Comparison of ENCODE assay signal across 1 cellular context in the genomic region with DNA sequence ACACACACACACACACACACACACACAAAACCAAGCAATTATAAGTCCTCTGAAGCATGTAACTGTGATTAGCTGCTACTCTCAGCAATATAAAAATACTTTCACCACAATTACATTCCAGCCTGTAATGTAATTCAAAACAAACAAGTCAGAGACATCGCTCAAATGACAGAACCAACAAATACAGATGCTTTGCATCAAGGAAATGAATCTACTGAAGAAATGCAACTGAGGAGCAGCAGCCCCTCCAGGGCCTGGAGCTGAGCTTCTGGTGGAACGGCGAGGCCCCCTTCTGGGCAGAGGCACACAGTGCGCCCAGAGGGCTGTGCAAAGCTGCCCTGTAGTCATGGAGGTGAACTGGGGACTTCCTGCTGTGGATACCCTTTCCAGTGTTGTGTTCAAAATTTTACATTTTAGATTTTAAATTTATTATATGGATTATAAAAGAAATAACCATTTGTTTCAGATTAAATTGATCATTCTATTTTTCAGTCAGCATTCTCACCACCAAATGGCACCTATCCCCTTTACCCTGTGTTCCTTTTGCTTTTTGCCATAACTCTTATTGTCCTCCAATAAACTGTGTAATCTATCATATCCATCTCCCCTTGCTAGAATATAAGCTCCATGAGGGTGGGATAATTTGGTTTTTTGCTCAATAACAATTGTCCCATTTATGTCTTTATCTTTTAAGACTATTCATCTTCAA.
TF ChIP-seq lines count a peak whose summit lies in the region.

No MANE protein-coding gene starts in this region.

TF ChIP-seq in HepG2, 621 proteins besides CTCF, POLR2A, EP300 and RAD21 (continued from another document and continues in another):
- TF ChIP-seq ZNF780A (CRISPR knock-in tag; IDR thresholded peaks at IDR 0.05), result no peak
- TF ChIP-seq BRD4 (CRISPR knock-in tag; IDR thresholded peaks at IDR 0.05), result no peak
- TF ChIP-seq ZNF512B (CRISPR knock-in tag; IDR thresholded peaks at IDR 0.05; ENCODE audit: borderline replicate concordance), result no peak
- 0 out of 2 replicates have a peak, but pooled peaks have one; percentile 24 for TF ChIP-seq KMT2B (CRISPR knock-in tag; IDR thresholded peaks at IDR 0.05)
- TF ChIP-seq HMGA1 (CRISPR knock-in tag; conservative IDR thresholded peaks at IDR 0.05), result no peak
- TF ChIP-seq CEBPG (CRISPR knock-in tag; IDR thresholded peaks at IDR 0.05), result 0 out of 2 replicates have a peak, but pooled peaks have one; percentile 19
- TF ChIP-seq ISL2 (CRISPR knock-in tag; IDR thresholded peaks at IDR 0.05), result no peak
- no peak for TF ChIP-seq SIN3B (IDR thresholded peaks at IDR 0.05; ENCODE audit: low read length)
- TF ChIP-seq, protein P1, sequence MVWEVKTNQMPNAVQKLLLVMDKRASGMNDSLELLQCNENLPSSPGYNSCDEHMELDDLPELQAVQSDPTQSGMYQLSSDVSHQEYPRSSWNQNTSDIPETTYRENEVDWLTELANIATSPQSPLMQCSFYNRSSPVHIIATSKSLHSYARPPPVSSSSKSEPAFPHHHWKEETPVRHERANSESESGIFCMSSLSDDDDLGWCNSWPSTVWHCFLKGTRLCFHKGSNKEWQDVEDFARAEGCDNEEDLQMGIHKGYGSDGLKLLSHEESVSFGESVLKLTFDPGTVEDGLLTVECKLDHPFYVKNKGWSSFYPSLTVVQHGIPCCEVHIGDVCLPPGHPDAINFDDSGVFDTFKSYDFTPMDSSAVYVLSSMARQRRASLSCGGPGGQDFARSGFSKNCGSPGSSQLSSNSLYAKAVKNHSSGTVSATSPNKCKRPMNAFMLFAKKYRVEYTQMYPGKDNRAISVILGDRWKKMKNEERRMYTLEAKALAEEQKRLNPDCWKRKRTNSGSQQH (CRISPR knock-in tag; IDR thresholded peaks at IDR 0.05; ENCODE audit: low read depth), result 0 out of 2 replicates have a peak, but pooled peaks have one; percentile 37
- no peak for TF ChIP-seq NFYC (CRISPR knock-in tag; IDR thresholded peaks at IDR 0.05)
- no peak for TF ChIP-seq ZBTB8A (CRISPR knock-in tag; IDR thresholded peaks at IDR 0.05; ENCODE audit: borderline replicate concordance, low read depth)
- TF ChIP-seq TEAD3 (CRISPR knock-in tag; optimal IDR thresholded peaks at IDR 0.05; ENCODE audit: borderline replicate concordance), result peak; percentile 65
- TF ChIP-seq CAMTA2 (CRISPR knock-in tag; IDR thresholded peaks at IDR 0.05; ENCODE audit: borderline replicate concordance), result no peak
- TF ChIP-seq TFDP2 (CRISPR knock-in tag; IDR thresholded peaks at IDR 0.05), result no peak
- TF ChIP-seq, protein P2, sequence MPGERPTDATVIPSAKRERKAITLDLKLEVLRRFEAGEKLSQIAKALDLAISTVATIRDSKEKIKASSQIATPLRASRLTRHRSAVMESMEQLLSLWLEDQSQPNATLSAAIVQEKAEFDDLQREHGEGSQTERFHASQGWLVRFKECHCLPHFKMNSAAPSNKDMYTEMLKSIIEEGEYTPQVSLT (CRISPR knock-in tag; IDR thresholded peaks at IDR 0.05; ENCODE audit: borderline replicate concordance, low read depth), result no peak
- TF ChIP-seq HMGXB3 (CRISPR knock-in tag; IDR thresholded peaks at IDR 0.05; ENCODE audit: borderline replicate concordance), result peak; percentile 59; the same call in 1 of the 2 replicates
- TF ChIP-seq KMT2A (CRISPR knock-in tag; IDR thresholded peaks at IDR 0.05), result no peak
- TF ChIP-seq, protein P3, sequence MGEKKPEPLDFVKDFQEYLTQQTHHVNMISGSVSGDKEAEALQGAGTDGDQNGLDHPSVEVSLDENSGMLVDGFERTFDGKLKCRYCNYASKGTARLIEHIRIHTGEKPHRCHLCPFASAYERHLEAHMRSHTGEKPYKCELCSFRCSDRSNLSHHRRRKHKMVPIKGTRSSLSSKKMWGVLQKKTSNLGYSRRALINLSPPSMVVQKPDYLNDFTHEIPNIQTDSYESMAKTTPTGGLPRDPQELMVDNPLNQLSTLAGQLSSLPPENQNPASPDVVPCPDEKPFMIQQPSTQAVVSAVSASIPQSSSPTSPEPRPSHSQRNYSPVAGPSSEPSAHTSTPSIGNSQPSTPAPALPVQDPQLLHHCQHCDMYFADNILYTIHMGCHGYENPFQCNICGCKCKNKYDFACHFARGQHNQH (CRISPR knock-in tag; IDR thresholded peaks at IDR 0.05), result peak; percentile 50; the same call in 1 of the 2 replicates
- TF ChIP-seq, protein P4, sequence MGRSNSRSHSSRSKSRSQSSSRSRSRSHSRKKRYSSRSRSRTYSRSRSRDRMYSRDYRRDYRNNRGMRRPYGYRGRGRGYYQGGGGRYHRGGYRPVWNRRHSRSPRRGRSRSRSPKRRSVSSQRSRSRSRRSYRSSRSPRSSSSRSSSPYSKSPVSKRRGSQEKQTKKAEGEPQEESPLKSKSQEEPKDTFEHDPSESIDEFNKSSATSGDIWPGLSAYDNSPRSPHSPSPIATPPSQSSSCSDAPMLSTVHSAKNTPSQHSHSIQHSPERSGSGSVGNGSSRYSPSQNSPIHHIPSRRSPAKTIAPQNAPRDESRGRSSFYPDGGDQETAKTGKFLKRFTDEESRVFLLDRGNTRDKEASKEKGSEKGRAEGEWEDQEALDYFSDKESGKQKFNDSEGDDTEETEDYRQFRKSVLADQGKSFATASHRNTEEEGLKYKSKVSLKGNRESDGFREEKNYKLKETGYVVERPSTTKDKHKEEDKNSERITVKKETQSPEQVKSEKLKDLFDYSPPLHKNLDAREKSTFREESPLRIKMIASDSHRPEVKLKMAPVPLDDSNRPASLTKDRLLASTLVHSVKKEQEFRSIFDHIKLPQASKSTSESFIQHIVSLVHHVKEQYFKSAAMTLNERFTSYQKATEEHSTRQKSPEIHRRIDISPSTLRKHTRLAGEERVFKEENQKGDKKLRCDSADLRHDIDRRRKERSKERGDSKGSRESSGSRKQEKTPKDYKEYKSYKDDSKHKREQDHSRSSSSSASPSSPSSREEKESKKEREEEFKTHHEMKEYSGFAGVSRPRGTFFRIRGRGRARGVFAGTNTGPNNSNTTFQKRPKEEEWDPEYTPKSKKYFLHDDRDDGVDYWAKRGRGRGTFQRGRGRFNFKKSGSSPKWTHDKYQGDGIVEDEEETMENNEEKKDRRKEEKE (IDR thresholded peaks at IDR 0.05), result no peak
- TF ChIP-seq PAWR (CRISPR knock-in tag; IDR thresholded peaks at IDR 0.05; ENCODE audit: borderline replicate concordance), result no peak
- TF ChIP-seq IKZF4 (CRISPR knock-in tag; IDR thresholded peaks at IDR 0.05; ENCODE audit: borderline replicate concordance, low read depth, not compliant biosample characterization), result no peak
- no peak for TF ChIP-seq ZNF280D (CRISPR knock-in tag; IDR thresholded peaks at IDR 0.05)
- no peak for TF ChIP-seq ZNF10 (CRISPR knock-in tag; IDR thresholded peaks at IDR 0.05; ENCODE audit: borderline replicate concordance, low read depth)
- TF ChIP-seq SETDB1 (CRISPR knock-in tag; IDR thresholded peaks at IDR 0.05; ENCODE audit: borderline replicate concordance), result no peak
- TF ChIP-seq RXRB (CRISPR knock-in tag; IDR thresholded peaks at IDR 0.05; ENCODE audit: borderline replicate concordance), result peak; percentile 61
- TF ChIP-seq, protein P5, sequence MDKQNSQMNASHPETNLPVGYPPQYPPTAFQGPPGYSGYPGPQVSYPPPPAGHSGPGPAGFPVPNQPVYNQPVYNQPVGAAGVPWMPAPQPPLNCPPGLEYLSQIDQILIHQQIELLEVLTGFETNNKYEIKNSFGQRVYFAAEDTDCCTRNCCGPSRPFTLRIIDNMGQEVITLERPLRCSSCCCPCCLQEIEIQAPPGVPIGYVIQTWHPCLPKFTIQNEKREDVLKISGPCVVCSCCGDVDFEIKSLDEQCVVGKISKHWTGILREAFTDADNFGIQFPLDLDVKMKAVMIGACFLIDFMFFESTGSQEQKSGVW (CRISPR knock-in tag; IDR thresholded peaks at IDR 0.05; ENCODE audit: borderline replicate concordance), result no peak
- TF ChIP-seq ZNF644 (CRISPR knock-in tag; IDR thresholded peaks at IDR 0.05; ENCODE audit: low read depth), result no peak
- TF ChIP-seq MIER2 (CRISPR knock-in tag; IDR thresholded peaks at IDR 0.05), result 0 out of 2 replicates have a peak, but pooled peaks have one; percentile 26
- no peak for TF ChIP-seq SOX6 (IDR thresholded peaks at IDR 0.05)
- TF ChIP-seq SOX6 (CRISPR knock-in tag; IDR thresholded peaks at IDR 0.05), result peak; percentile 26; the same call in 1 of the 2 replicates
